Comparison of ENCODE assay signal across 1 cellular context in genomic region chr1:212920246-212920645, GRCh38.
TF ChIP-seq lines count a peak whose summit lies in the region.

No MANE protein-coding gene starts in this region.

TF ChIP-seq in HepG2, 621 proteins besides CTCF, POLR2A, EP300 and RAD21:
- TF ChIP-seq TEAD3 (CRISPR knock-in tag; optimal IDR thresholded peaks at IDR 0.05; ENCODE audit: borderline replicate concordance) (no peak), MNT (IDR thresholded peaks at IDR 0.05) (peak; percentile 7; the same call in 1 of the 2 replicates), HCFC1 (IDR thresholded peaks at IDR 0.05; ENCODE audit: low read depth, low read length) (no peak)
